9 cellular contexts compared by ENCODE assay signal in genomic region chr10:129958118-129958685, GRCh38. TPM values are rescaled to one million over a fixed set of nuclear protein-coding genes. Genes with fewer than 3 reads are reported as not detected.
DNase-seq lines count a peak whose midpoint lies in the region; ATAC-seq and TF ChIP-seq lines count a peak whose summit lies in the region.
"Had no signal": no experiment of that assay in that cellular context is flagged by ENCODE, and none has a peak within 500 bp of the region (broad histone marks: within the 10 kb centered on the region; RNA-seq: fewer than 3 reads in every experiment).

No MANE protein-coding gene starts in this region.

- DNase-seq in COLO668 (lab: John Stamatoyannopoulos, UW; ENCODE audit: unreplicated experiment) (peak; percentile 3), KBM-7 (peak; percentile 21), esophagus muscularis mucosa (ENCODE audit: extremely low spot score) (no peak), osteoblast (ENCODE audit: insufficient read length, low spot score, missing footprints) (peak; percentile 80), NK-92 (lab: John Stamatoyannopoulos, UW; ENCODE audit: unreplicated experiment) (no peak), LoVo (ENCODE audit: low spot score) (no peak), activated gamma-delta T cell (lab: John Stamatoyannopoulos, UW) (no peak)

- H3K27me3 ChIP-seq in esophagus muscularis mucosa (peaks cover 0 to 100% (median 68%) of the 10 kb centered on the region in 4 donors), osteoblast (ENCODE audit: insufficient read depth, low read length) (no peaks in the 10 kb centered on the region)

- TF ChIP-seq CTCF in esophagus muscularis mucosa (IDR thresholded peaks at IDR 0.05) = no peak
- TF ChIP-seq CTCF in osteoblast (IDR thresholded peaks at IDR 0.05; ENCODE audit: extremely low read depth, low read depth, low read length) = peak; percentile 53

- H3K4me1 ChIP-seq in esophagus muscularis mucosa = peaks cover 6 to 37% (median 33%) of the 10 kb centered on the region in 4 donors
- peaks cover 57% of the 10 kb centered on the region for H3K4me1 ChIP-seq in osteoblast (ENCODE audit: insufficient read depth, low read length)

- TF ChIP-seq EP300 in esophagus muscularis mucosa (IDR thresholded peaks at IDR 0.05) = no peak

- peaks cover 98% of the 10 kb centered on the region for H3K79me2 ChIP-seq in osteoblast (ENCODE audit: insufficient read depth, low read length)

- H3K4me3 ChIP-seq in esophagus muscularis mucosa (peak overlapping the region; percentile 58 to 69 (median 62)), osteoblast (ENCODE audit: insufficient read depth, low read length) (peak overlapping the region; percentile 83)

- H3K9me3 ChIP-seq in esophagus muscularis mucosa (no peaks in the 10 kb centered on the region), osteoblast (ENCODE audit: low read depth, low read length) (no peaks in the 10 kb centered on the region)

- peak overlapping the region; percentile 72 for H3K4me2 ChIP-seq in osteoblast (ENCODE audit: insufficient read depth, low read length)

- no peaks in the 10 kb centered on the region for H3K36me3 ChIP-seq in esophagus muscularis mucosa
- peaks cover 16% of the 10 kb centered on the region for H3K36me3 ChIP-seq in osteoblast (ENCODE audit: insufficient read depth, low read length)

- no peak for ATAC-seq in GM19351 (IDR thresholded peaks at IDR 0.05; ENCODE audit: unreplicated experiment)

- H3K27ac ChIP-seq in esophagus muscularis mucosa (replicated peaks in 1 of 4) = peak overlapping the region; percentile 54 to 70 (median 66)
- peak overlapping the region; percentile 76 for H3K27ac ChIP-seq in osteoblast (ENCODE audit: low read depth, low read length)

- in situ Hi-C loops in KBM-7 (cut with MboI; ENCODE audit: low pct_unique_long_range_greater_than_20kb, low sequenced_read_pairs) = no loop called here

- intact Hi-C loops in esophagus muscularis mucosa (cut with DNase I) = no loop called here

- 41% methylated on average over 20 of the region's 20 CpGs for WGBS in esophagus muscularis mucosa

- TF ChIP-seq POLR2A in esophagus muscularis mucosa (IDR thresholded peaks at IDR 0.05; ENCODE audit: low read depth) = no peak

- H4K20me1 ChIP-seq in osteoblast (ENCODE audit: insufficient read depth, low read length) = peaks cover 5% of the 10 kb centered on the region

- H2AFZ ChIP-seq in osteoblast (ENCODE audit: low read length) = no peak overlapping the region

RNA-seq across cellular contexts. Expression of gene EBF3, which starts 5.9 kb away (rescaled TPM):
- total RNA-seq in esophagus muscularis mucosa = 1 to 10 TPM; 2.9 to 7.3 (median 5.2) TPM
- 31.8 and 35.4 TPM in 2 replicates for total RNA-seq in osteoblast
- total RNA-seq: T-helper 1 cell treated with Interleukin-12 subunit alpha and Interleukin-12 subunit beta and Interleukin-4 antibody, amounts not matched to agents 30 ng/mL and 1 ng/mL, for 36 hours had no signal

Comparison
In these comparisons a context has a peak if more than half of its experiments do, and no peak if none do; other contexts are left out.
1. DNase-seq: peak in COLO668 (single experiment), KBM-7 (single experiment) and osteoblast (single experiment); none in esophagus muscularis mucosa (single experiment), NK-92 (single experiment), LoVo (single experiment) and activated gamma-delta T cell (single experiment).